1 cellular context compared by ENCODE assay signal in the genomic region with DNA sequence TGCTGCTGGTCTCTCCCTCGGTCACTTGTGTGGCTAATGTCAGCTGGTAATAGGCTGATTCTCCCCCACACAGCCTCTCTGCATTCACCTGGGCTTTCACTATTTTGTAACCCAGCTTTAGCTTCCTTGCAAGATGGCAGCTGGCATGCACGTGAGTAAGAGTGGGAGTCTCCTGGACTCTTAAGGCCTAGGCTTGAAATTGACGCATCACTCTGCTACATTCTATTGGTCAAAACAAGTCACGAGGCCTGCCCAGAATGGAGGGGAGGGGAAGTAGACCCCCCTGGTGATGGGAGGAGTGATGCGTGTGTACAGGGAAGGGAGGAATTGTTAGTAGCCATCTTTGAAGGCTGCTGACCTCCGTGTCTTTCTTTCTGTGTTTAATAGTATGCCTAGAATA.
TF ChIP-seq lines count a peak whose summit lies in the region.

No MANE protein-coding gene starts in this region.

TF ChIP-seq in GM23338, 12 proteins besides CTCF, POLR2A, EP300 and RAD21:
- TF ChIP-seq NANOG (IDR thresholded peaks at IDR 0.05; ENCODE audit: borderline replicate concordance) = no peak
- TF ChIP-seq STAT1 (IDR thresholded peaks at IDR 0.05; ENCODE audit: unreplicated experiment) = no peak
- TF ChIP-seq, protein P1, sequence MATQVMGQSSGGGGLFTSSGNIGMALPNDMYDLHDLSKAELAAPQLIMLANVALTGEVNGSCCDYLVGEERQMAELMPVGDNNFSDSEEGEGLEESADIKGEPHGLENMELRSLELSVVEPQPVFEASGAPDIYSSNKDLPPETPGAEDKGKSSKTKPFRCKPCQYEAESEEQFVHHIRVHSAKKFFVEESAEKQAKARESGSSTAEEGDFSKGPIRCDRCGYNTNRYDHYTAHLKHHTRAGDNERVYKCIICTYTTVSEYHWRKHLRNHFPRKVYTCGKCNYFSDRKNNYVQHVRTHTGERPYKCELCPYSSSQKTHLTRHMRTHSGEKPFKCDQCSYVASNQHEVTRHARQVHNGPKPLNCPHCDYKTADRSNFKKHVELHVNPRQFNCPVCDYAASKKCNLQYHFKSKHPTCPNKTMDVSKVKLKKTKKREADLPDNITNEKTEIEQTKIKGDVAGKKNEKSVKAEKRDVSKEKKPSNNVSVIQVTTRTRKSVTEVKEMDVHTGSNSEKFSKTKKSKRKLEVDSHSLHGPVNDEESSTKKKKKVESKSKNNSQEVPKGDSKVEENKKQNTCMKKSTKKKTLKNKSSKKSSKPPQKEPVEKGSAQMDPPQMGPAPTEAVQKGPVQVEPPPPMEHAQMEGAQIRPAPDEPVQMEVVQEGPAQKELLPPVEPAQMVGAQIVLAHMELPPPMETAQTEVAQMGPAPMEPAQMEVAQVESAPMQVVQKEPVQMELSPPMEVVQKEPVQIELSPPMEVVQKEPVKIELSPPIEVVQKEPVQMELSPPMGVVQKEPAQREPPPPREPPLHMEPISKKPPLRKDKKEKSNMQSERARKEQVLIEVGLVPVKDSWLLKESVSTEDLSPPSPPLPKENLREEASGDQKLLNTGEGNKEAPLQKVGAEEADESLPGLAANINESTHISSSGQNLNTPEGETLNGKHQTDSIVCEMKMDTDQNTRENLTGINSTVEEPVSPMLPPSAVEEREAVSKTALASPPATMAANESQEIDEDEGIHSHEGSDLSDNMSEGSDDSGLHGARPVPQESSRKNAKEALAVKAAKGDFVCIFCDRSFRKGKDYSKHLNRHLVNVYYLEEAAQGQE (IDR thresholded peaks at IDR 0.05; ENCODE audit: unreplicated experiment) = no peak
- no peak for TF ChIP-seq POLR2AphosphoS5 (IDR thresholded peaks at IDR 0.05; ENCODE audit: low read depth)
- no peak for TF ChIP-seq JUNB (IDR thresholded peaks at IDR 0.05; ENCODE audit: unreplicated experiment)
- TF ChIP-seq, protein P2, sequence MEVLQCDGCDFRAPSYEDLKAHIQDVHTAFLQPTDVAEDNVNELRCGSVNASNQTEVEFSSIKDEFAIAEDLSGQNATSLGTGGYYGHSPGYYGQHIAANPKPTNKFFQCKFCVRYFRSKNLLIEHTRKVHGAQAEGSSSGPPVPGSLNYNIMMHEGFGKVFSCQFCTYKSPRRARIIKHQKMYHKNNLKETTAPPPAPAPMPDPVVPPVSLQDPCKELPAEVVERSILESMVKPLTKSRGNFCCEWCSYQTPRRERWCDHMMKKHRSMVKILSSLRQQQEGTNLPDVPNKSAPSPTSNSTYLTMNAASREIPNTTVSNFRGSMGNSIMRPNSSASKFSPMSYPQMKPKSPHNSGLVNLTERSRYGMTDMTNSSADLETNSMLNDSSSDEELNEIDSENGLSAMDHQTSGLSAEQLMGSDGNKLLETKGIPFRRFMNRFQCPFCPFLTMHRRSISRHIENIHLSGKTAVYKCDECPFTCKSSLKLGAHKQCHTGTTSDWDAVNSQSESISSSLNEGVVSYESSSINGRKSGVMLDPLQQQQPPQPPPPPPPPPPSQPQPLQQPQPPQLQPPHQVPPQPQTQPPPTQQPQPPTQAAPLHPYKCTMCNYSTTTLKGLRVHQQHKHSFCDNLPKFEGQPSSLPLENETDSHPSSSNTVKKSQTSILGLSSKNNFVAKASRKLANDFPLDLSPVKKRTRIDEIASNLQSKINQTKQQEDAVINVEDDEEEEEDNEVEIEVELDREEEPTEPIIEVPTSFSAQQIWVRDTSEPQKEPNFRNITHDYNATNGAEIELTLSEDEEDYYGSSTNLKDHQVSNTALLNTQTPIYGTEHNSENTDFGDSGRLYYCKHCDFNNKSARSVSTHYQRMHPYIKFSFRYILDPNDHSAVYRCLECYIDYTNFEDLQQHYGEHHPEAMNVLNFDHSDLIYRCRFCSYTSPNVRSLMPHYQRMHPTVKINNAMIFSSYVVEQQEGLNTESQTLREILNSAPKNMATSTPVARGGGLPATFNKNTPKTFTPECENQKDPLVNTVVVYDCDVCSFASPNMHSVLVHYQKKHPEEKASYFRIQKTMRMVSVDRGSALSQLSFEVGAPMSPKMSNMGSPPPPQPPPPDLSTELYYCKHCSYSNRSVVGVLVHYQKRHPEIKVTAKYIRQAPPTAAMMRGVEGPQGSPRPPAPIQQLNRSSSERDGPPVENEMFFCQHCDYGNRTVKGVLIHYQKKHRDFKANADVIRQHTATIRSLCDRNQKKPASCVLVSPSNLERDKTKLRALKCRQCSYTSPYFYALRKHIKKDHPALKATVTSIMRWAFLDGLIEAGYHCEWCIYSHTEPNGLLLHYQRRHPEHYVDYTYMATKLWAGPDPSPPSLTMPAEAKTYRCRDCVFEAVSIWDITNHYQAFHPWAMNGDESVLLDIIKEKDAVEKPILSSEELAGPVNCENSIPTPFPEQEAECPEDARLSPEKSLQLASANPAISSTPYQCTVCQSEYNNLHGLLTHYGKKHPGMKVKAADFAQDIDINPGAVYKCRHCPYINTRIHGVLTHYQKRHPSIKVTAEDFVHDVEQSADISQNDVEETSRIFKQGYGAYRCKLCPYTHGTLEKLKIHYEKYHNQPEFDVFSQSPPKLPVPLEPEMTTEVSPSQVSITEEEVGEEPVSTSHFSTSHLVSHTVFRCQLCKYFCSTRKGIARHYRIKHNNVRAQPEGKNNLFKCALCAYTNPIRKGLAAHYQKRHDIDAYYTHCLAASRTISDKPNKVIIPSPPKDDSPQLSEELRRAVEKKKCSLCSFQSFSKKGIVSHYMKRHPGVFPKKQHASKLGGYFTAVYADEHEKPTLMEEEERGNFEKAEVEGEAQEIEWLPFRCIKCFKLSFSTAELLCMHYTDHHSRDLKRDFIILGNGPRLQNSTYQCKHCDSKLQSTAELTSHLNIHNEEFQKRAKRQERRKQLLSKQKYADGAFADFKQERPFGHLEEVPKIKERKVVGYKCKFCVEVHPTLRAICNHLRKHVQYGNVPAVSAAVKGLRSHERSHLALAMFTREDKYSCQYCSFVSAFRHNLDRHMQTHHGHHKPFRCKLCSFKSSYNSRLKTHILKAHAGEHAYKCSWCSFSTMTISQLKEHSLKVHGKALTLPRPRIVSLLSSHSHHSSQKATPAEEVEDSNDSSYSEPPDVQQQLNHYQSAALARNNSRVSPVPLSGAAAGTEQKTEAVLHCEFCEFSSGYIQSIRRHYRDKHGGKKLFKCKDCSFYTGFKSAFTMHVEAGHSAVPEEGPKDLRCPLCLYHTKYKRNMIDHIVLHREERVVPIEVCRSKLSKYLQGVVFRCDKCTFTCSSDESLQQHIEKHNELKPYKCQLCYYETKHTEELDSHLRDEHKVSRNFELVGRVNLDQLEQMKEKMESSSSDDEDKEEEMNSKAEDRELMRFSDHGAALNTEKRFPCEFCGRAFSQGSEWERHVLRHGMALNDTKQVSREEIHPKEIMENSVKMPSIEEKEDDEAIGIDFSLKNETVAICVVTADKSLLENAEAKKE (CRISPR knock-in tag; IDR thresholded peaks at IDR 0.05) = no peak
- TF ChIP-seq CREB1 (CRISPR knock-in tag; IDR thresholded peaks at IDR 0.05; ENCODE audit: low read depth) = no peak
- TF ChIP-seq, protein P3, sequence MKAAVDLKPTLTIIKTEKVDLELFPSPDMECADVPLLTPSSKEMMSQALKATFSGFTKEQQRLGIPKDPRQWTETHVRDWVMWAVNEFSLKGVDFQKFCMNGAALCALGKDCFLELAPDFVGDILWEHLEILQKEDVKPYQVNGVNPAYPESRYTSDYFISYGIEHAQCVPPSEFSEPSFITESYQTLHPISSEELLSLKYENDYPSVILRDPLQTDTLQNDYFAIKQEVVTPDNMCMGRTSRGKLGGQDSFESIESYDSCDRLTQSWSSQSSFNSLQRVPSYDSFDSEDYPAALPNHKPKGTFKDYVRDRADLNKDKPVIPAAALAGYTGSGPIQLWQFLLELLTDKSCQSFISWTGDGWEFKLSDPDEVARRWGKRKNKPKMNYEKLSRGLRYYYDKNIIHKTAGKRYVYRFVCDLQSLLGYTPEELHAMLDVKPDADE (IDR thresholded peaks at IDR 0.05) = no peak
